In genomic region chr1:87331319-87332269, GRCh38 we compare ENCODE assay signal across 8 cellular contexts. TPM values are rescaled to one million over a fixed set of nuclear protein-coding genes. Genes with fewer than 3 reads are reported as not detected.
A peak's percentile ranks its signal among the peaks of the same experiment; 100 is the strongest.
DNase-seq lines count a peak whose midpoint lies in the region; ATAC-seq and TF ChIP-seq lines count a peak whose summit lies in the region.

No MANE protein-coding gene starts in this region.

- no peak overlapping the region for H2AFZ ChIP-seq in trophoblast cell (ENCODE audit: insufficient read depth, low read length, poor library complexity)

- H3K27ac ChIP-seq in left ventricle myocardium inferior (replicated peaks): peak overlapping the region; percentile 97
- peak overlapping the region; percentile 95 for H3K27ac ChIP-seq in trophoblast cell (ENCODE audit: low read depth, low read length)
- H3K27ac ChIP-seq in aorta (ENCODE audit: low read depth in 1 of 2, low read length in 2 of 2): peak overlapping the region in 1 of 2 donors; percentile 70

- TF ChIP-seq CTCF in left ventricle myocardium inferior (IDR thresholded peaks at IDR 0.05; ENCODE audit: borderline replicate concordance): peak; percentile 26

- H2BK12ac ChIP-seq in trophoblast cell (ENCODE audit: low read length): peak overlapping the region; percentile 54

- intact Hi-C loops in left ventricle myocardium inferior (cut with micrococcal nuclease) (no loop called here), aorta (cut with DNase I) (loop anchor here (10.0 kb wide), 3 partner anchors 163 to 1553 kb away; no protein-coding TSS in a partner anchor)

- H3K79me1 ChIP-seq in trophoblast cell (ENCODE audit: low read length): peaks cover 31% of the 10 kb centered on the region

- H3K14ac ChIP-seq in trophoblast cell (ENCODE audit: low read length): peak overlapping the region; percentile 77

- H3K27me3 ChIP-seq in left ventricle myocardium inferior (ENCODE audit: low read depth) (no peaks in the 10 kb centered on the region), trophoblast cell (ENCODE audit: insufficient read depth, low read length) (no peaks in the 10 kb centered on the region), aorta (ENCODE audit: control insufficient read depth in 1 of 2, insufficient read depth in 2 of 2, low read length in 1 of 2) (no peaks in the 10 kb centered on the region)

- ATAC-seq in GM18517 (IDR thresholded peaks at IDR 0.05; ENCODE audit: unreplicated experiment) (peak; percentile 17), aorta (ENCODE audit: low FRiP score) (peak; percentile 76)

- peak; percentile 46; the same call in 1 of the 2 replicates for TF ChIP-seq EP300 in Ishikawa (IDR thresholded peaks at IDR 0.05; ENCODE audit: borderline replicate concordance)

- H3K4me1 ChIP-seq in left ventricle myocardium inferior (peaks cover 85% of the 10 kb centered on the region), trophoblast cell (ENCODE audit: control insufficient read depth in 1 of 2, insufficient read depth in 2 of 2, low read length in 2 of 2) (peaks cover 12 to 15% of the 10 kb centered on the region in 2 experiments), aorta (ENCODE audit: control insufficient read depth in 1 of 2, insufficient read depth in 2 of 2, low read length in 2 of 2) (peaks cover 0 to 4% of the 10 kb centered on the region in 2 donors)

- no peak overlapping the region for H2AK5ac ChIP-seq in trophoblast cell (ENCODE audit: low read length)

- peaks cover 17% of the 10 kb centered on the region for H3K79me2 ChIP-seq in trophoblast cell (ENCODE audit: control insufficient read depth, insufficient read depth, low read length, poor library complexity)

- whole genome bisulfite sequencing in trophoblast cell (ENCODE audit: extremely low coverage, insufficient coverage, insufficient read length): no CpG with 5 or more reads among the region's 67 CpGs
- 1% methylated on average over 54 to 67 of the region's 67 CpGs for WGBS in aorta, 2 donors

- peak overlapping the region; percentile 93 for H2BK5ac ChIP-seq in trophoblast cell (ENCODE audit: low read depth, low read length, poor library complexity)

- peak overlapping the region; percentile 86 for H3K4me2 ChIP-seq in trophoblast cell (ENCODE audit: low read length)

- peak; percentile 38 for DNase-seq in AG08395 (ENCODE audit: low spot score)
- DNase-seq in SKM-1 treated with dmso at 0.1 percent for 144 hours (lab: John Stamatoyannopoulos, UW; ENCODE audit: unreplicated experiment): peak; percentile 50
- peak in 49 of 56 donors; percentile 19 to 79 (median 56) for DNase-seq in amygdala (lab: John Stamatoyannopoulos, UW)
- peak; percentile 86 for DNase-seq in left ventricle myocardium inferior
- DNase-seq in trophoblast cell: peak; percentile 69 to 88
- DNase-seq in aorta: peak; percentile 86 to 95

- H3K4ac ChIP-seq in trophoblast cell (ENCODE audit: low read depth, low read length): peak overlapping the region; percentile 64

- peaks cover 2% of the 10 kb centered on the region for H3K36me3 ChIP-seq in left ventricle myocardium inferior
- peaks cover 8% of the 10 kb centered on the region in 2 experiments for H3K36me3 ChIP-seq in trophoblast cell (ENCODE audit: control insufficient read depth in 1 of 2, insufficient read depth in 2 of 2, low read length in 2 of 2)
- no peaks in the 10 kb centered on the region for H3K36me3 ChIP-seq in aorta (ENCODE audit: control insufficient read depth in 1 of 2, insufficient read depth in 2 of 2, low read length in 1 of 2)

- peak overlapping the region; percentile 86 for H4K8ac ChIP-seq in trophoblast cell (ENCODE audit: low read depth, low read length)

- H3K23ac ChIP-seq in trophoblast cell (ENCODE audit: low read length): no peak overlapping the region

- TF ChIP-seq RAD21 in Ishikawa (IDR thresholded peaks at IDR 0.05; ENCODE audit: low read depth): no peak

- H4K91ac ChIP-seq in trophoblast cell (ENCODE audit: low read depth, low read length): peak overlapping the region; percentile 87

- no peak overlapping the region for H4K12ac ChIP-seq in trophoblast cell (ENCODE audit: low read depth, low read length)

- peak overlapping the region; percentile 56 for H2BK120ac ChIP-seq in trophoblast cell (ENCODE audit: insufficient read depth, low read length, poor library complexity)

- H3K18ac ChIP-seq in trophoblast cell (ENCODE audit: low read length): peak overlapping the region; percentile 93

- H3K9ac ChIP-seq in trophoblast cell (ENCODE audit: low read length): peak overlapping the region; percentile 88

- H3K9me3 ChIP-seq in left ventricle myocardium inferior (replicated peaks) (no peaks in the 10 kb centered on the region), trophoblast cell (ENCODE audit: insufficient read depth, low read depth, low read length) (no peaks in the 10 kb centered on the region), aorta (ENCODE audit: control insufficient read depth, low read length) (no peaks in the 10 kb centered on the region)

- peak overlapping the region; percentile 92 for H3K4me3 ChIP-seq in left ventricle myocardium inferior
- peak overlapping the region; percentile 80 for H3K4me3 ChIP-seq in trophoblast cell (ENCODE audit: low read depth, low read length)
- H3K4me3 ChIP-seq in aorta (ENCODE audit: low read length in 2 of 2): peak overlapping the region; percentile 96

TF ChIP-seq in Ishikawa, 13 proteins besides CTCF, POLR2A, EP300 and RAD21:
- TF ChIP-seq EGR1 (IDR thresholded peaks at IDR 0.05) (0 out of 2 replicates have a peak, but pooled peaks have one; percentile 17), YY1 (IDR thresholded peaks at IDR 0.05; ENCODE audit: low read depth) (no peak), MAX (IDR thresholded peaks at IDR 0.05) (no peak), TCF12 (IDR thresholded peaks at IDR 0.05; ENCODE audit: low read depth) (peak; percentile 44; the same call in 1 of the 2 replicates), TAF1 (IDR thresholded peaks at IDR 0.05; ENCODE audit: low read depth) (no peak; the same call in 1 of the 2 replicates), ZBTB7A (IDR thresholded peaks at IDR 0.05; ENCODE audit: low read depth) (peak; percentile 65), FOXM1 (IDR thresholded peaks at IDR 0.05; ENCODE audit: borderline replicate concordance, low read depth) (0 out of 2 replicates have a peak, but pooled peaks have one; percentile 14), TEAD4 (IDR thresholded peaks at IDR 0.05) (peak; percentile 73), NFIC (IDR thresholded peaks at IDR 0.05) (no peak), CREB1 (IDR thresholded peaks at IDR 0.05; ENCODE audit: low read depth) (no peak), CEBPB (IDR thresholded peaks at IDR 0.05) (peak; percentile 81)
- TF ChIP-seq, protein P1, sequence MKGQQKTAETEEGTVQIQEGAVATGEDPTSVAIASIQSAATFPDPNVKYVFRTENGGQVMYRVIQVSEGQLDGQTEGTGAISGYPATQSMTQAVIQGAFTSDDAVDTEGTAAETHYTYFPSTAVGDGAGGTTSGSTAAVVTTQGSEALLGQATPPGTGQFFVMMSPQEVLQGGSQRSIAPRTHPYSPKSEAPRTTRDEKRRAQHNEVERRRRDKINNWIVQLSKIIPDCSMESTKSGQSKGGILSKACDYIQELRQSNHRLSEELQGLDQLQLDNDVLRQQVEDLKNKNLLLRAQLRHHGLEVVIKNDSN (IDR thresholded peaks at IDR 0.05): no peak
- TF ChIP-seq, protein P2, sequence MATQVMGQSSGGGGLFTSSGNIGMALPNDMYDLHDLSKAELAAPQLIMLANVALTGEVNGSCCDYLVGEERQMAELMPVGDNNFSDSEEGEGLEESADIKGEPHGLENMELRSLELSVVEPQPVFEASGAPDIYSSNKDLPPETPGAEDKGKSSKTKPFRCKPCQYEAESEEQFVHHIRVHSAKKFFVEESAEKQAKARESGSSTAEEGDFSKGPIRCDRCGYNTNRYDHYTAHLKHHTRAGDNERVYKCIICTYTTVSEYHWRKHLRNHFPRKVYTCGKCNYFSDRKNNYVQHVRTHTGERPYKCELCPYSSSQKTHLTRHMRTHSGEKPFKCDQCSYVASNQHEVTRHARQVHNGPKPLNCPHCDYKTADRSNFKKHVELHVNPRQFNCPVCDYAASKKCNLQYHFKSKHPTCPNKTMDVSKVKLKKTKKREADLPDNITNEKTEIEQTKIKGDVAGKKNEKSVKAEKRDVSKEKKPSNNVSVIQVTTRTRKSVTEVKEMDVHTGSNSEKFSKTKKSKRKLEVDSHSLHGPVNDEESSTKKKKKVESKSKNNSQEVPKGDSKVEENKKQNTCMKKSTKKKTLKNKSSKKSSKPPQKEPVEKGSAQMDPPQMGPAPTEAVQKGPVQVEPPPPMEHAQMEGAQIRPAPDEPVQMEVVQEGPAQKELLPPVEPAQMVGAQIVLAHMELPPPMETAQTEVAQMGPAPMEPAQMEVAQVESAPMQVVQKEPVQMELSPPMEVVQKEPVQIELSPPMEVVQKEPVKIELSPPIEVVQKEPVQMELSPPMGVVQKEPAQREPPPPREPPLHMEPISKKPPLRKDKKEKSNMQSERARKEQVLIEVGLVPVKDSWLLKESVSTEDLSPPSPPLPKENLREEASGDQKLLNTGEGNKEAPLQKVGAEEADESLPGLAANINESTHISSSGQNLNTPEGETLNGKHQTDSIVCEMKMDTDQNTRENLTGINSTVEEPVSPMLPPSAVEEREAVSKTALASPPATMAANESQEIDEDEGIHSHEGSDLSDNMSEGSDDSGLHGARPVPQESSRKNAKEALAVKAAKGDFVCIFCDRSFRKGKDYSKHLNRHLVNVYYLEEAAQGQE (IDR thresholded peaks at IDR 0.05; ENCODE audit: low read depth): no peak

RNA-seq across cellular contexts. Expression of gene LMO4, which starts 2.9 kb away (rescaled TPM):
- total RNA-seq in left ventricle myocardium inferior (35.1 TPM), aorta (10 to 100 TPM; 42.5 to 45.7 TPM)
- 197 TPM in 2 replicates for polyA plus RNA-seq in trophoblast cell (2013)
- polyA plus RNA-seq in aorta: 10 to 100 TPM; 50.5 to 51.8 TPM

Comparison
In these comparisons a context has a peak if more than half of its experiments do, and no peak if none do; other contexts are left out.
1. DNase-seq: peak in every context shown above with its lines; median percentile 90 in aorta; 86 in left ventricle myocardium inferior; 78 in trophoblast cell; 56 in amygdala; 50 in SKM-1 treated with dmso at 0.1 percent for 144 hours; 38 in AG08395.